Comparison of ENCODE assay signal across 9 cellular contexts in the genomic region with DNA sequence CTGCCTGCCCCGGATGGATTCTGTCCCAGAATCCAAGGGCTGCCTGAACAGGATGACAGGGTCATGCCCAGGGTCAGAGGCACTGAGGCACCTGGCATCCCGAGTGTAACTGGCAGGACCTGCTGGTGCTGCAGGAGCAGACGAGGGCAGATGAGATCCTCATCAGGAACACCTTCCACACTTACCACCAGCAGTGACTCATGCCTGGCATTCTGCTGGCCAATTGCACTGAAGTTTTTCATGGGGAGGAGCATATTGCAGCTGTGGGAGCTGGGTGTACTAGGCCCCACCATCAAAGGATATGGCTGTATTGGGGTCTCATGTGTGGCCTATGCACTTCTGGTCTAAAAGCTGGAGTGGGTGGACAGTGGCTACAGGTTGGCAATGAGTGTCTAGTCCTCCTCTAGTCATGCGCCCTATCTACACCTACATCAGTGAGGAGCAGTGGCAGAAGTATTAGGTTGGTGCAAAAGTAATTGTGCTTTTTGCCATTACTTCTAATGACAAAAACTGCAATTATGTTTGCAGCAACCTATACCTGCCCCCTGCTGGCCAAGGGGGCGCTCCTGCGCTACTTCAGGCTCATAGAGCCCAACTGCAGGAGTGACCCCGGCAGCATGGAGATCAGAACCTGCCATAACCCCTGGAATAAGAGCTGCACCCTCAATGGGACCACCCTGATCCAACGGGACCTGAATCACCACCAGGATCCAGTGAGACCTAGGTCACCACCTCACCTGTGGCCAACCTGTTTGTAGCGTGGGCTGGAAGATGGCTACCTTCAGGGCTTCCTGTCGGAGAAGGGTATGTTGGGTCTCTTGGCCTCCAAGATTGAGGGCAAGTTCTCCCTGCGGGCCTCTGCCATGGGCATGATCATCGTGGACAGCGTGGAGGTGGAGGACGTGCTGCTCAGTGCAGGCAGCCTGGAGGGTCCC. TPM values are rescaled to one million over a fixed set of nuclear protein-coding genes. Genes with fewer than 3 reads are reported as not detected.
DNase-seq lines count a peak whose midpoint lies in the region; ATAC-seq and TF ChIP-seq lines count a peak whose summit lies in the region.
"Had no signal": no experiment of that assay in that cellular context is flagged by ENCODE, and none has a peak within 500 bp of the region (broad histone marks: within the 10 kb centered on the region; RNA-seq: fewer than 3 reads in every experiment).

No MANE protein-coding gene starts in this region.

- ATAC-seq in CD8-positive, alpha-beta T cell = peak; percentile 73
- no peak for ATAC-seq in stimulated activated naive B cell treated with anti-CD40 and anti-IgM and Interleukin-4, amounts not matched to agents 10 μg/mL and 1 μg/mL and 100 μg/mL, for 72 hours (replicated peaks)
- no peak for ATAC-seq in HG03039 (IDR thresholded peaks at IDR 0.05; ENCODE audit: unreplicated experiment)

- DNase-seq in CD8-positive, alpha-beta T cell = peak; percentile 39 to 78 (median 63)
- peak; percentile 67 for DNase-seq in KBM-7
- DNase-seq in activated CD4-positive, alpha-beta memory T cell treated with anti-CD3 and anti-CD28 coated beads for 36 hours = peak; percentile 60
- no peak for DNase-seq in fibroblast of mammary gland (ENCODE audit: low read depth)
- DNase-seq in stimulated activated naive B cell treated with anti-CD40 and anti-IgM and Interleukin-4, amounts not matched to agents 10 μg/mL and 1 μg/mL and 100 μg/mL, for 72 hours = peak; percentile 20
- DNase-seq in GF-D8 (lab: John Stamatoyannopoulos, UW) = no peak
- no peak for DNase-seq in AG08396 (ENCODE audit: low spot score)

- H3K27ac Mint-ChIP-seq in CD8-positive, alpha-beta T cell = no peak overlapping the region
- H3K27ac Mint-ChIP-seq in activated CD4-positive, alpha-beta memory T cell treated with anti-CD3 and anti-CD28 coated beads for 36 hours = no peak overlapping the region
- H3K27ac Mint-ChIP-seq in stimulated activated naive B cell treated with anti-CD40 and anti-IgM and Interleukin-4, amounts not matched to agents 10 μg/mL and 1 μg/mL and 100 μg/mL, for 72 hours = peak overlapping the region; percentile 63

- H3K27me3 Mint-ChIP-seq in CD8-positive, alpha-beta T cell (ENCODE audit: low read depth) = no peaks in the 10 kb centered on the region
- peaks cover 5% of the 10 kb centered on the region for H3K27me3 Mint-ChIP-seq in activated CD4-positive, alpha-beta memory T cell treated with anti-CD3 and anti-CD28 coated beads for 36 hours
- no peaks in the 10 kb centered on the region for H3K27me3 Mint-ChIP-seq in stimulated activated naive B cell treated with anti-CD40 and anti-IgM and Interleukin-4, amounts not matched to agents 10 μg/mL and 1 μg/mL and 100 μg/mL, for 72 hours

- intact Hi-C loops in CD8-positive, alpha-beta T cell (cut with DNase I, micrococcal nuclease) = loop anchor here (1.0 to 5.0 kb wide), 7 partner anchors 44 to 621 kb away; no protein-coding TSS in a partner anchor
- intact Hi-C loops in activated CD4-positive, alpha-beta memory T cell treated with anti-CD3 and anti-CD28 coated beads for 36 hours (cut with micrococcal nuclease) = loop anchor here (2.0 kb wide), 2 partner anchors 555 to 621 kb away; no protein-coding TSS in a partner anchor

- peak; percentile 61 for TF ChIP-seq CTCF in CD8-positive, alpha-beta T cell (IDR thresholded peaks at IDR 0.05)
- TF ChIP-seq CTCF in fibroblast of mammary gland (conservative IDR thresholded peaks at IDR 0.05; ENCODE audit: control insufficient read depth, insufficient read depth, low read depth, low read length) = peak; percentile 19

- H3K9me3 ChIP-seq in CD8-positive, alpha-beta T cell (ENCODE audit: low read length) = no peaks in the 10 kb centered on the region

- no peaks in the 10 kb centered on the region for H3K4me1 ChIP-seq in CD8-positive, alpha-beta T cell (ENCODE audit: insufficient read depth, low read length)

- H3K36me3 ChIP-seq in CD8-positive, alpha-beta T cell (ENCODE audit: insufficient read depth, low read length) = no peaks in the 10 kb centered on the region

- no peaks in the 10 kb centered on the region for H3K27me3 ChIP-seq in CD8-positive, alpha-beta T cell (ENCODE audit: insufficient read depth, low read length)

- H3K27ac ChIP-seq in CD8-positive, alpha-beta T cell (ENCODE audit: low read depth, low read length) = no peak overlapping the region

- H3K4me3 ChIP-seq in CD8-positive, alpha-beta T cell (ENCODE audit: low read depth, low read length) = no peak overlapping the region
- H3K4me3 ChIP-seq in fibroblast of mammary gland (ENCODE audit: control insufficient read depth, low read depth, low read length) = no peak overlapping the region

- in situ Hi-C loops in KBM-7 (cut with MboI; ENCODE audit: low pct_unique_long_range_greater_than_20kb, low sequenced_read_pairs) = no loop called here

- no peak overlapping the region for H3K4me3 Mint-ChIP-seq in CD8-positive, alpha-beta T cell
- H3K4me3 Mint-ChIP-seq in activated CD4-positive, alpha-beta memory T cell treated with anti-CD3 and anti-CD28 coated beads for 36 hours = no peak overlapping the region
- no peak overlapping the region for H3K4me3 Mint-ChIP-seq in stimulated activated naive B cell treated with anti-CD40 and anti-IgM and Interleukin-4, amounts not matched to agents 10 μg/mL and 1 μg/mL and 100 μg/mL, for 72 hours

- POLR2A ChIA-PET in CD8-positive, alpha-beta T cell (lab: Charles Lee) = no interaction called here
- POLR2A ChIA-PET in activated CD4-positive, alpha-beta memory T cell treated with anti-CD3 and anti-CD28 coated beads for 36 hours (lab: Charles Lee) = no interaction called here

- H3K36me3 Mint-ChIP-seq in CD8-positive, alpha-beta T cell = no peaks in the 10 kb centered on the region
- H3K36me3 Mint-ChIP-seq in activated CD4-positive, alpha-beta memory T cell treated with anti-CD3 and anti-CD28 coated beads for 36 hours = no peaks in the 10 kb centered on the region
- H3K36me3 Mint-ChIP-seq in stimulated activated naive B cell treated with anti-CD40 and anti-IgM and Interleukin-4, amounts not matched to agents 10 μg/mL and 1 μg/mL and 100 μg/mL, for 72 hours = peaks cover 0 to 2% of the 10 kb centered on the region in 2 donors

- no peaks in the 10 kb centered on the region for H3K9me3 Mint-ChIP-seq in CD8-positive, alpha-beta T cell
- no peaks in the 10 kb centered on the region for H3K9me3 Mint-ChIP-seq in activated CD4-positive, alpha-beta memory T cell treated with anti-CD3 and anti-CD28 coated beads for 36 hours
- H3K9me3 Mint-ChIP-seq in stimulated activated naive B cell treated with anti-CD40 and anti-IgM and Interleukin-4, amounts not matched to agents 10 μg/mL and 1 μg/mL and 100 μg/mL, for 72 hours = peaks cover 0 to 6% of the 10 kb centered on the region in 2 donors

- CTCF ChIA-PET in CD8-positive, alpha-beta T cell (lab: Charles Lee) = interaction anchor here (0.6 to 6.1 kb wide), 16 partner anchors 9 to 555 kb away, joined by 3 to 48 read pairs (median 4); no protein-coding TSS in a partner anchor
- CTCF ChIA-PET in activated CD4-positive, alpha-beta memory T cell treated with anti-CD3 and anti-CD28 coated beads for 36 hours (lab: Charles Lee) = interaction anchor here (1.1 to 1.3 kb wide), 3 partner anchors 8 to 620 kb away, joined by 3 to 4 read pairs (median 3); a partner anchor contains a TSS

- peaks cover 4% of the 10 kb centered on the region for H3K4me1 Mint-ChIP-seq in CD8-positive, alpha-beta T cell (ENCODE audit: low read depth)
- peaks cover 29% of the 10 kb centered on the region for H3K4me1 Mint-ChIP-seq in activated CD4-positive, alpha-beta memory T cell treated with anti-CD3 and anti-CD28 coated beads for 36 hours (ENCODE audit: low read depth)
- H3K4me1 Mint-ChIP-seq in stimulated activated naive B cell treated with anti-CD40 and anti-IgM and Interleukin-4, amounts not matched to agents 10 μg/mL and 1 μg/mL and 100 μg/mL, for 72 hours = peaks cover 36 to 65% of the 10 kb centered on the region in 2 donors

RNA-seq across cellular contexts. Expression of a gene that starts 8.0 kb away (rescaled TPM):
- total RNA-seq in CD8-positive, alpha-beta T cell = 1 to 10 TPM; 5.5 to 8.8 TPM
- total RNA-seq in activated CD4-positive, alpha-beta memory T cell treated with anti-CD3 and anti-CD28 coated beads for 36 hours = not detected
- total RNA-seq: dermis microvascular lymphatic vessel endothelial cell had no signal

Comparison
In these comparisons a context has a peak if more than half of its experiments do, and no peak if none do; other contexts are left out.
1. DNase-seq: peak in CD8-positive, alpha-beta T cell (7 of 7), KBM-7 (single experiment), activated CD4-positive, alpha-beta memory T cell treated with anti-CD3 and anti-CD28 coated beads for 36 hours (single experiment) and stimulated activated naive B cell treated with anti-CD40 and anti-IgM and Interleukin-4, amounts not matched to agents 10 μg/mL and 1 μg/mL and 100 μg/mL, for 72 hours (single experiment); none in fibroblast of mammary gland (single experiment), GF-D8 (single experiment) and AG08396 (single experiment).
2. RNA of a gene that starts 8.0 kb away (total RNA-seq): 5.5 to 8.8 TPM in CD8-positive, alpha-beta T cell; not detected in activated CD4-positive, alpha-beta memory T cell treated with anti-CD3 and anti-CD28 coated beads for 36 hours; every median in the first group is over 4 times any median in the second.